1 cellular context compared by ENCODE assay signal in genomic region chr15:64146885-64147681, GRCh38.
TF ChIP-seq lines count a peak whose summit lies in the region.

No MANE protein-coding gene starts in this region.

TF ChIP-seq in HepG2, 621 proteins besides CTCF, POLR2A, EP300 and RAD21 (continued from another document and continues in another):
- no peak for TF ChIP-seq SMAD1 (CRISPR knock-in tag; IDR thresholded peaks at IDR 0.05; ENCODE audit: borderline replicate concordance, low read depth)
- TF ChIP-seq NPAS2 (CRISPR knock-in tag; IDR thresholded peaks at IDR 0.05; ENCODE audit: borderline replicate concordance): no peak
- no peak for TF ChIP-seq ZNF678 (CRISPR knock-in tag; IDR thresholded peaks at IDR 0.05)
- no peak for TF ChIP-seq ZBTB46 (CRISPR knock-in tag; IDR thresholded peaks at IDR 0.05; ENCODE audit: borderline replicate concordance)
- TF ChIP-seq NCOA2 (CRISPR knock-in tag; IDR thresholded peaks at IDR 0.05): peak; percentile 65
- TF ChIP-seq ELF1 (CRISPR knock-in tag; IDR thresholded peaks at IDR 0.05): no peak
- TF ChIP-seq ZSCAN9 (CRISPR knock-in tag; IDR thresholded peaks at IDR 0.05; ENCODE audit: borderline replicate concordance): no peak
- TF ChIP-seq KAT8 (CRISPR knock-in tag; IDR thresholded peaks at IDR 0.05): no peak
- TF ChIP-seq TFDP1 (CRISPR knock-in tag; IDR thresholded peaks at IDR 0.05; ENCODE audit: borderline replicate concordance): peak; percentile 43; the same call in 1 of the 2 replicates
- TF ChIP-seq ZSCAN31 (CRISPR knock-in tag; IDR thresholded peaks at IDR 0.05; ENCODE audit: low read depth): no peak
- TF ChIP-seq POGZ (CRISPR knock-in tag; IDR thresholded peaks at IDR 0.05): peak; percentile 61; the same call in 1 of the 2 replicates
- TF ChIP-seq RARA (CRISPR knock-in tag; IDR thresholded peaks at IDR 0.05): no peak
- no peak for TF ChIP-seq SNAI1 (CRISPR knock-in tag; IDR thresholded peaks at IDR 0.05; ENCODE audit: borderline replicate concordance)
- no peak for TF ChIP-seq SIX4 (CRISPR knock-in tag; IDR thresholded peaks at IDR 0.05)
- TF ChIP-seq ZNF569 (CRISPR knock-in tag; IDR thresholded peaks at IDR 0.05; ENCODE audit: borderline replicate concordance): no peak
- TF ChIP-seq KLF16 (CRISPR knock-in tag; IDR thresholded peaks at IDR 0.05): no peak
- no peak for TF ChIP-seq ZNF432 (CRISPR knock-in tag; IDR thresholded peaks at IDR 0.05; ENCODE audit: borderline replicate concordance)
- no peak for TF ChIP-seq SP4 (CRISPR knock-in tag; IDR thresholded peaks at IDR 0.05)
- no peak for TF ChIP-seq RARG (CRISPR knock-in tag; IDR thresholded peaks at IDR 0.05; ENCODE audit: low read depth)
- peak; percentile 72 for TF ChIP-seq SALL1 (CRISPR knock-in tag; IDR thresholded peaks at IDR 0.05)
- no peak for TF ChIP-seq ZFAT (CRISPR knock-in tag; conservative IDR thresholded peaks at IDR 0.05)
- TF ChIP-seq ZNF691 (CRISPR knock-in tag; IDR thresholded peaks at IDR 0.05; ENCODE audit: borderline replicate concordance, low read depth): no peak
- TF ChIP-seq AFF4 (CRISPR knock-in tag; IDR thresholded peaks at IDR 0.05): no peak
- TF ChIP-seq ZBTB25 (CRISPR knock-in tag; IDR thresholded peaks at IDR 0.05): no peak
- TF ChIP-seq ZEB1 (IDR thresholded peaks at IDR 0.05; ENCODE audit: insufficient replicate concordance, low read depth): no peak
- no peak for TF ChIP-seq TOE1 (CRISPR knock-in tag; IDR thresholded peaks at IDR 0.05)
- no peak for TF ChIP-seq ZNF33A (CRISPR knock-in tag; IDR thresholded peaks at IDR 0.05; ENCODE audit: borderline replicate concordance)
- no peak for TF ChIP-seq HOXD1 (CRISPR knock-in tag; IDR thresholded peaks at IDR 0.05)
- no peak for TF ChIP-seq ARNT2 (CRISPR knock-in tag; IDR thresholded peaks at IDR 0.05; ENCODE audit: low read depth)
- no peak for TF ChIP-seq STAT6 (CRISPR knock-in tag; IDR thresholded peaks at IDR 0.05; ENCODE audit: borderline replicate concordance)
- no peak for TF ChIP-seq FOXP1 (IDR thresholded peaks at IDR 0.05)
- TF ChIP-seq FOXP1 (CRISPR knock-in tag; IDR thresholded peaks at IDR 0.05): peak; percentile 23; the same call in 1 of the 2 replicates
- no peak for TF ChIP-seq THAP8 (CRISPR knock-in tag; IDR thresholded peaks at IDR 0.05; ENCODE audit: borderline replicate concordance)
- no peak for TF ChIP-seq ZFP90 (CRISPR knock-in tag; IDR thresholded peaks at IDR 0.05; ENCODE audit: borderline replicate concordance)
- TF ChIP-seq CENPT (CRISPR knock-in tag; IDR thresholded peaks at IDR 0.05; ENCODE audit: low read depth): no peak
- TF ChIP-seq ZNF431 (CRISPR knock-in tag; IDR thresholded peaks at IDR 0.05; ENCODE audit: borderline replicate concordance, low read depth): no peak
- peak; percentile 83 for TF ChIP-seq RBM22 (optimal IDR thresholded peaks at IDR 0.05; ENCODE audit: low read length)
- no peak for TF ChIP-seq PRPF4 (IDR thresholded peaks at IDR 0.05; ENCODE audit: low read depth, low read length, poor library complexity, severe bottlenecking)
- TF ChIP-seq NFKB2 (CRISPR knock-in tag; IDR thresholded peaks at IDR 0.05; ENCODE audit: borderline replicate concordance): no peak
- TF ChIP-seq RNF2 (conservative IDR thresholded peaks at IDR 0.05; ENCODE audit: low read depth): no peak
- TF ChIP-seq ZNF577 (CRISPR knock-in tag; IDR thresholded peaks at IDR 0.05; ENCODE audit: borderline replicate concordance, low read depth): no peak
- no peak for TF ChIP-seq ZFP82 (CRISPR knock-in tag; IDR thresholded peaks at IDR 0.05; ENCODE audit: borderline replicate concordance)
- no peak for TF ChIP-seq RFX3 (CRISPR knock-in tag; IDR thresholded peaks at IDR 0.05)
- no peak for TF ChIP-seq SSRP1 (CRISPR knock-in tag; IDR thresholded peaks at IDR 0.05)
- TF ChIP-seq NR3C1 (CRISPR knock-in tag; IDR thresholded peaks at IDR 0.05): no peak
- no peak for TF ChIP-seq YY1 (IDR thresholded peaks at IDR 0.05; ENCODE audit: insufficient read depth, insufficient replicate concordance, low read depth, low read length)
- no peak for TF ChIP-seq ZNF235 (CRISPR knock-in tag; IDR thresholded peaks at IDR 0.05; ENCODE audit: borderline replicate concordance)
- TF ChIP-seq IRX3 (CRISPR knock-in tag; IDR thresholded peaks at IDR 0.05; ENCODE audit: borderline replicate concordance, low read depth): no peak
- peak; percentile 28; the same call in 1 of the 2 replicates for TF ChIP-seq DPF2 (CRISPR knock-in tag; IDR thresholded peaks at IDR 0.05; ENCODE audit: borderline replicate concordance, low read depth)
- 0 out of 2 replicates have a peak, but pooled peaks have one; percentile 26 for TF ChIP-seq MEF2D (CRISPR knock-in tag; IDR thresholded peaks at IDR 0.05)
- TF ChIP-seq NFAT5 (CRISPR knock-in tag; IDR thresholded peaks at IDR 0.05): no peak
- no peak for TF ChIP-seq ZNF224 (CRISPR knock-in tag; IDR thresholded peaks at IDR 0.05)
